ENCODE assay signal across 17 cellular contexts in the genomic region with DNA sequence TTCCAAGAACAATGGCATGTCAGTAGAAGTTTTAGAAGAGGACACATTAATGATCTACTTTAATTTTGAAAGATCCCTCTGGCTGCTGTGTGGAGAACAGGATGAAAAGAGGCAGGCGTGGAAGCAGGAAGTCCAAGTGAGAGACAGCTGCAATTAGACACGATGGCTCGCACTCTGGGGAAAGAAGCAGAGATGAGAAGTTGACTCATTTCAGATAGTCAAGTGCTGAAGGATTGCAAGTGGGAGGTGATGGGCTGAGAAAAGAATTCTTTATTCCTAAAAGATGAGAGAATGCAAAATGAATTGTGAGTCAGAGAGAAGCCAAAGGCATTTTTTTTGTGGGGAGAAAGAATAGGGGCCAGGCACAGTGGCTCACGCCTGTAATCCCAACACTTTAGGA. TPM values are rescaled to one million over a fixed set of nuclear protein-coding genes. Genes with fewer than 3 reads are reported as not detected.
DNase-seq lines count a peak whose midpoint lies in the region; ATAC-seq, FAIRE-seq and TF ChIP-seq lines count a peak whose summit lies in the region.
"Had no signal": no experiment of that assay in that cellular context is flagged by ENCODE, and none has a peak within 500 bp of the region (broad histone marks: within the 10 kb centered on the region; RNA-seq: fewer than 3 reads in every experiment).

No MANE protein-coding gene starts in this region.

- no peak overlapping the region for H3K9ac ChIP-seq in K562 (ENCODE audit: insufficient read depth in 1 of 2, low read depth in 2 of 2, low read length in 2 of 2)
- no peak overlapping the region for H3K9ac ChIP-seq in keratinocyte (ENCODE audit: control insufficient read depth, extremely low read depth, insufficient read depth, low read length)

- FAIRE-seq in K562 (lab: Jason Lieb, UNC): no peak
- FAIRE-seq in keratinocyte (lab: Jason Lieb, UNC): peak; percentile 88
- FAIRE-seq: HepG2 had no signal

- WGBS in K562 (ENCODE audit: insufficient coverage, low coverage, missing lambda C conversion rate): 27% methylated on average over 4 of the region's 4 CpGs

- TF ChIP-seq EP300 in K562 (IDR thresholded peaks at IDR 0.05; ENCODE audit: low read length): no peak

- dilution Hi-C loops in keratinocyte (cut with MboI; ENCODE audit: extremely low pct_ligation_motif_present, low sequenced_read_pairs): no loop called here

- no peaks in the 10 kb centered on the region; a peak in 3 of 5 replicates for H3K4me1 ChIP-seq in K562 (replicated peaks in 1 of 2; ENCODE audit: control insufficient read depth in 2 of 2, insufficient read depth in 2 of 2, low read length in 2 of 2)
- H3K4me1 ChIP-seq in keratinocyte (ENCODE audit: control insufficient read depth, extremely low read depth, insufficient read depth, low read length): peaks cover 61% of the 10 kb centered on the region
- H3K4me1 ChIP-seq: esophagus muscularis mucosa, suprapubic skin had no signal

- H3K9me1 ChIP-seq in K562 (ENCODE audit: control insufficient read depth, insufficient read depth, low read length) (no peaks in the 10 kb centered on the region), keratinocyte (ENCODE audit: control insufficient read depth, extremely low read depth, insufficient read depth, low read length) (no peaks in the 10 kb centered on the region)

- CTCF ChIA-PET in K562 (lab: Yijun Ruan, JAX; ENCODE audit: low intra/inter-chr PET ratio): no interaction called here

- H3K27ac ChIP-seq in K562 (ENCODE audit: extremely low read depth, low read depth, low read length): no peak overlapping the region
- H3K27ac ChIP-seq in keratinocyte (ENCODE audit: control insufficient read depth, insufficient read depth, low read length): peak overlapping the region; percentile 58
- H3K27ac ChIP-seq: esophagus muscularis mucosa, PC-9, suprapubic skin had no signal

- in situ Hi-C loops in K562 (cut with MboI): no loop called here

- no peak for TF ChIP-seq POLR2A in K562 (conservative IDR thresholded peaks at IDR 0.05)

- no peaks in the 10 kb centered on the region for H3K9me3 ChIP-seq in K562 (replicated peaks; ENCODE audit: control insufficient read depth, insufficient read depth, low read depth, low read length)
- no peaks in the 10 kb centered on the region for H3K9me3 ChIP-seq in keratinocyte (ENCODE audit: control insufficient read depth, low read depth, low read length)
- H3K9me3 ChIP-seq: esophagus muscularis mucosa, suprapubic skin had no signal

- TF ChIP-seq CTCF in AG09309 (IDR thresholded peaks at IDR 0.05; ENCODE audit: control insufficient read depth, insufficient read depth, low read depth, low read length, missing control alignments) (no peak), K562 (IDR thresholded peaks at IDR 0.05 in 2 of 3, conservative IDR thresholded peaks at IDR 0.05 in 1 of 3; ENCODE audit: insufficient read depth in 2 of 3, low read depth in 1 of 3, low read length in 3 of 3) (no peak), keratinocyte (optimal IDR thresholded peaks at IDR 0.05 in 1 of 3, IDR thresholded peaks at IDR 0.05 in 1 of 3, conservative IDR thresholded peaks at IDR 0.05 in 1 of 3; ENCODE audit: extremely low read depth in 1 of 3, insufficient read depth in 2 of 3, low read length in 3 of 3) (no peak)

- peak; percentile 31 for DNase-seq in AG09309 (ENCODE audit: low read depth)
- DNase-seq in M059J (ENCODE audit: low read depth): peak; percentile 85
- DNase-seq in K562 (ENCODE audit: extremely low read depth in 1 of 4, low spot score in 3 of 4): no peak
- no peak for DNase-seq in keratinocyte (ENCODE audit: low read depth, low spot score)
- no peak for DNase-seq in DMS79 (lab: John Stamatoyannopoulos, UW)
- no peak for DNase-seq in stimulated activated naive CD4-positive, alpha-beta T cell treated with Interleukin-2 at 50 U/mL for 16 hours (lab: John Stamatoyannopoulos, UW)
- no peak for DNase-seq in mucosa of gallbladder (ENCODE audit: low spot score)
- DNase-seq: activated CD4-positive, CD25-positive, alpha-beta regulatory T cell; activated CD8-positive, alpha-beta memory T cell treated with anti-CD3 and anti-CD28 coated beads, Interleukin-2, amount 50 U/mL, for 4 hours; NCI-H1436 treated with DMSO at 0.1 percent for 48 hours; PC-9 had no signal

- H4K20me1 ChIP-seq in K562 (replicated peaks; ENCODE audit: control insufficient read depth, insufficient read depth, low read length) (no peaks in the 10 kb centered on the region), keratinocyte (ENCODE audit: control insufficient read depth, extremely low read depth, insufficient read depth, low read length) (no peaks in the 10 kb centered on the region)

- no peak for TF ChIP-seq RAD21 in K562 (CRISPR knock-in tag; conservative IDR thresholded peaks at IDR 0.05 in 1 of 2, IDR thresholded peaks at IDR 0.05 in 1 of 2)

- POLR2A ChIA-PET in K562 (lab: Yijun Ruan, JAX): no interaction called here

- no TSS peak for BruUV-seq in K562 (replicated peaks; lab: Mats Ljungman, UMichigan)

- no peaks in the 10 kb centered on the region for H3K79me2 ChIP-seq in K562 (ENCODE audit: control insufficient read depth, insufficient read depth, low read length)
- no peaks in the 10 kb centered on the region for H3K79me2 ChIP-seq in keratinocyte (ENCODE audit: control insufficient read depth, insufficient read depth, low read length)

- no peak overlapping the region for H3K4me3 ChIP-seq in AG09309 (ENCODE audit: control insufficient read depth, low read depth, low read length)
- no peak overlapping the region for H3K4me3 ChIP-seq in K562
- no peak overlapping the region for H3K4me3 ChIP-seq in keratinocyte (ENCODE audit: control insufficient read depth in 2 of 3, extremely low read depth in 1 of 3, insufficient read depth in 2 of 3, low read depth in 1 of 3, low read length in 3 of 3)
- H3K4me3 ChIP-seq: esophagus muscularis mucosa, PC-9, suprapubic skin had no signal

- ATAC-seq in K562 (no peak), HG02884 (IDR thresholded peaks at IDR 0.05; ENCODE audit: unreplicated experiment) (no peak)
- ATAC-seq: HepG2 had no signal

- H2AFZ ChIP-seq in K562 (ENCODE audit: low read depth, low read length): peak overlapping the region; percentile 4; the same call in 1 of the 2 replicates
- peak overlapping the region; percentile 45 for H2AFZ ChIP-seq in keratinocyte (ENCODE audit: control insufficient read depth, low read length)
- H2AFZ ChIP-seq: PC-9 had no signal

- H3K4me2 ChIP-seq in K562 (ENCODE audit: insufficient read depth, low read length) (no peak overlapping the region), keratinocyte (ENCODE audit: control insufficient read depth, extremely low read depth, insufficient read depth, low read depth, low read length) (peak overlapping the region; percentile 20)
- H3K4me2 ChIP-seq: PC-9 had no signal

- H3K36me3 ChIP-seq in K562 (ENCODE audit: control insufficient read depth, insufficient read depth, low read length): no peaks in the 10 kb centered on the region
- H3K36me3 ChIP-seq in keratinocyte (ENCODE audit: control insufficient read depth in 2 of 2, extremely low read depth in 1 of 2, insufficient read depth in 2 of 2, low read length in 2 of 2): no peaks in the 10 kb centered on the region
- H3K36me3 ChIP-seq: esophagus muscularis mucosa, suprapubic skin had no signal

- no peaks in the 10 kb centered on the region for H3K27me3 ChIP-seq in K562 (ENCODE audit: control insufficient read depth in 2 of 2, insufficient read depth in 2 of 2, low read length in 2 of 2)
- H3K27me3 ChIP-seq in keratinocyte (ENCODE audit: control insufficient read depth, extremely low read depth, insufficient read depth, low read length): no peaks in the 10 kb centered on the region
- H3K27me3 ChIP-seq: esophagus muscularis mucosa, suprapubic skin had no signal

- intact Hi-C loops in K562 (cut with micrococcal nuclease): no loop called here

TF ChIP-seq in K562, 482 proteins besides CTCF, POLR2A, EP300 and RAD21 (continues in another document):
- no peak for TF ChIP-seq ZKSCAN8 (CRISPR knock-in tag; IDR thresholded peaks at IDR 0.05)
- TF ChIP-seq ZNF232 (CRISPR knock-in tag; IDR thresholded peaks at IDR 0.05): no peak
- no peak for TF ChIP-seq KDM1A (IDR thresholded peaks at IDR 0.05)
- TF ChIP-seq FOSL1 (tag; conservative IDR thresholded peaks at IDR 0.05): peak; percentile 52

RNA-seq across cellular contexts. Expression of gene RXFP1, which starts 16.5 kb away (rescaled TPM):
- 0.15 and 0.25 TPM in 2 replicates for total RNA-seq in M059J (2014; rRNA removed; shearing (Covaris generic))
- total RNA-seq in K562 (2011; cell fraction: chromatin; rRNA removed; ENCODE audit: low replicate concordance): not detected in 2 replicates
- total RNA-seq in K562 (2011; cell fraction: nucleolus; rRNA removed): not detected in 2 replicates
- total RNA-seq in K562 (2011; cell fraction: nucleoplasm; rRNA removed): not detected in 2 replicates
- total RNA-seq in K562 (2014; rRNA removed) (not detected in 2 replicates), K562 (2014; rRNA removed; fragmentation: Illumina TruSeq; extraction: Trizol) (not detected in 2 replicates), K562 (2015; rRNA removed; fragmentation: Illumina TruSeq; extraction: Trizol) (not detected in 2 replicates), K562 (2021) (not detected in 2 replicates), mucosa of gallbladder (0.55 TPM)
- polyA plus RNA-seq in K562 (2011; rRNA removed) (0.06 TPM in 1 of 2 replicates, not detected in the other), K562 (2014; fragmentation: Illumina TruSeq; extraction: Trizol) (0.04 TPM in 1 of 2 replicates, not detected in the other), K562 (2014; fragmentation: Nextera tagmentation; extraction: Ambion mirVana) (under 1 TPM in 1 of 2 experiments, not detected in 1; 0.03 TPM), K562 (2014; rRNA removed) (not detected in 2 replicates), keratinocyte (0.05 TPM in 1 of 3 replicates, not detected in the others)
- polyA plus RNA-seq in K562 (2011; cell fraction: cytosol; rRNA removed): not detected in 2 replicates
- polyA plus RNA-seq in K562 (2011; cell fraction: nucleus; rRNA removed): not detected in 2 replicates
- polyA plus RNA-seq in K562 (2012): 0.03 and 0.10 TPM in 2 replicates
- polyA minus RNA-seq in K562 (2011; rRNA and poly(A)+ RNA removed): not detected in 2 replicates
- polyA minus RNA-seq in K562 (2011; cell fraction: cytosol; rRNA and poly(A)+ RNA removed): not detected in 2 replicates
- polyA minus RNA-seq in K562 (2011; cell fraction: nucleus; rRNA and poly(A)+ RNA removed): not detected in 2 replicates
- not detected for polyA plus RNA-seq in keratinocyte (2011; ENCODE audit: low read depth)
- polyA plus RNA-seq in keratinocyte (2011; cell fraction: cytosol; rRNA removed): 0.03 and 0.09 TPM in 2 replicates
- 0.10 and 0.17 TPM in 2 replicates for polyA plus RNA-seq in keratinocyte (2011; cell fraction: nucleus; rRNA removed)
- polyA plus RNA-seq in keratinocyte (2012; ENCODE audit: low replicate concordance): 0.17 TPM in 1 of 2 replicates, not detected in the other
- not detected in 3 replicates for polyA minus RNA-seq in keratinocyte
- not detected for polyA minus RNA-seq in keratinocyte (2011; cell fraction: cytosol; rRNA and poly(A)+ RNA removed)
- not detected in 2 replicates for polyA minus RNA-seq in keratinocyte (2011; cell fraction: nucleus; rRNA and poly(A)+ RNA removed)
- total RNA-seq: chondrocyte, esophagus muscularis mucosa, HepG2, NCI-H460, PC-9 had no signal
- polyA plus RNA-seq: HepG2 had no signal

Comparison
In these comparisons a context has a peak if more than half of its experiments do, and no peak if none do; other contexts are left out.
1. DNase-seq: peak in AG09309 (single experiment) and M059J (single experiment); none in K562 (0 of 4), keratinocyte (single experiment), DMS79 (single experiment), stimulated activated naive CD4-positive, alpha-beta T cell treated with Interleukin-2 at 50 U/mL for 16 hours (single experiment) and mucosa of gallbladder (single experiment).